11 cellular contexts compared by ENCODE assay signal in the genomic region with DNA sequence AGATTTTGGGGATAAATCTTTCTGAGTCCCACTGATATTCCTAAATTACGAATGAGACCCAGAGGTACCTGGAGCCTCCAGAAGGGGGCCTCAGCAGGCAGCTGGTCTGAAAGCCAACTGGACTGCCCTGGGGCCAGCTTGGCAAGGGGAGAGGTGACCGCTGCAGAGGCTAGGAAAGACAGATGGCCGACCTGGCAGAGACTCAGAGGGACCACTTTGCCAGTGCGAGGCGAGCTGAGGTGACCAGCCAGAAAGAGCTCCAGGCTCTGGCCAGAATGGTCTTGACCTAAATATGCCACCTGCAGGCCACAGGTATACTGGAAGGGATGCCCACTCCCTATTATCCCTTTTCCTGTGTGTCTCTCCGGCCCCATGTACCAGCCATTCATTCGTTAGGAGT.
DNase-seq lines count a peak whose midpoint lies in the region; ATAC-seq and TF ChIP-seq lines count a peak whose summit lies in the region.
"Had no signal": no experiment of that assay in that cellular context is flagged by ENCODE, and none has a peak within 500 bp of the region (broad histone marks: within the 10 kb centered on the region; RNA-seq: fewer than 3 reads in every experiment).

No MANE protein-coding gene starts in this region.

- peaks cover 3% of the 10 kb centered on the region for H3K9me3 Mint-ChIP-seq in activated CD4-positive, alpha-beta T cell treated with anti-CD3 and anti-CD28 coated beads for 36 hours (ENCODE audit: low read depth)
- H3K9me3 Mint-ChIP-seq in activated CD4-positive, alpha-beta T cell treated with anti-CD3 and anti-CD28 coated beads, Interleukin-2, amount 10 ng/mL, durations not matched to agents 7 days and 5 days = no peaks in the 10 kb centered on the region
- peaks cover 0 to 5% of the 10 kb centered on the region in 2 donors for H3K9me3 Mint-ChIP-seq in activated naive CD4-positive, alpha-beta T cell treated with anti-CD3 and anti-CD28 coated beads, Interleukin-2, amount 50 U/mL, for 72 hours
- H3K9me3 Mint-ChIP-seq: IgD-negative memory B cell; T-helper 1 cell treated with Interleukin-12 subunit alpha and Interleukin-12 subunit beta and Interleukin-4 antibody, amounts not matched to agents 30 μg/mL and 1 μg/mL, for 36 hours had no signal

- H3K27ac Mint-ChIP-seq in activated CD4-positive, alpha-beta T cell treated with anti-CD3 and anti-CD28 coated beads for 36 hours = no peak overlapping the region
- H3K27ac Mint-ChIP-seq in activated CD4-positive, alpha-beta T cell treated with anti-CD3 and anti-CD28 coated beads, Interleukin-2, amount 10 ng/mL, durations not matched to agents 7 days and 5 days = no peak overlapping the region
- no peak overlapping the region for H3K27ac Mint-ChIP-seq in activated naive CD4-positive, alpha-beta T cell treated with anti-CD3 and anti-CD28 coated beads, Interleukin-2, amount 50 U/mL, for 72 hours
- H3K27ac Mint-ChIP-seq: activated naive CD8-positive, alpha-beta T cell; IgD-negative memory B cell; T-helper 1 cell treated with Interleukin-12 subunit alpha and Interleukin-12 subunit beta and Interleukin-4 antibody, amounts not matched to agents 30 μg/mL and 1 μg/mL, for 36 hours had no signal

- no peaks in the 10 kb centered on the region for H3K36me3 Mint-ChIP-seq in activated CD4-positive, alpha-beta T cell treated with anti-CD3 and anti-CD28 coated beads for 36 hours (ENCODE audit: low read depth)
- no peaks in the 10 kb centered on the region for H3K36me3 Mint-ChIP-seq in activated CD4-positive, alpha-beta T cell treated with anti-CD3 and anti-CD28 coated beads, Interleukin-2, amount 10 ng/mL, durations not matched to agents 7 days and 5 days (ENCODE audit: low read depth)
- no peaks in the 10 kb centered on the region for H3K36me3 Mint-ChIP-seq in activated naive CD4-positive, alpha-beta T cell treated with anti-CD3 and anti-CD28 coated beads, Interleukin-2, amount 50 U/mL, for 72 hours
- H3K36me3 Mint-ChIP-seq: activated naive CD8-positive, alpha-beta T cell; IgD-negative memory B cell had no signal

- H3K27me3 Mint-ChIP-seq in activated CD4-positive, alpha-beta T cell treated with anti-CD3 and anti-CD28 coated beads for 36 hours = no peaks in the 10 kb centered on the region
- H3K27me3 Mint-ChIP-seq in activated CD4-positive, alpha-beta T cell treated with anti-CD3 and anti-CD28 coated beads, Interleukin-2, amount 10 ng/mL, durations not matched to agents 7 days and 5 days = no peaks in the 10 kb centered on the region
- H3K27me3 Mint-ChIP-seq: activated naive CD8-positive, alpha-beta T cell had no signal

- no peaks in the 10 kb centered on the region for H3K9me3 ChIP-seq in thoracic aorta

- peak; percentile 52 for TF ChIP-seq CTCF in LNCaP clone FGC (IDR thresholded peaks at IDR 0.05; ENCODE audit: control insufficient read depth, extremely low read depth, insufficient read depth)
- TF ChIP-seq CTCF in thoracic aorta (IDR thresholded peaks at IDR 0.05) = peak; percentile 20

- H3K4me3 Mint-ChIP-seq in activated CD4-positive, alpha-beta T cell treated with anti-CD3 and anti-CD28 coated beads for 36 hours = no peak overlapping the region
- no peak overlapping the region for H3K4me3 Mint-ChIP-seq in activated CD4-positive, alpha-beta T cell treated with anti-CD3 and anti-CD28 coated beads, Interleukin-2, amount 10 ng/mL, durations not matched to agents 7 days and 5 days
- H3K4me3 Mint-ChIP-seq: activated naive CD8-positive, alpha-beta T cell; IgD-negative memory B cell; T-helper 1 cell treated with Interleukin-12 subunit alpha and Interleukin-12 subunit beta and Interleukin-4 antibody, amounts not matched to agents 30 μg/mL and 1 μg/mL, for 36 hours had no signal

- no peak overlapping the region for H3K4me3 ChIP-seq in LNCaP clone FGC (ENCODE audit: low read depth, low read length)
- no peak overlapping the region for H3K4me3 ChIP-seq in thoracic aorta

- DNase-seq in activated CD4-positive, alpha-beta T cell treated with anti-CD3 and anti-CD28 coated beads for 36 hours = peak; percentile 6
- DNase-seq in activated CD4-positive, alpha-beta T cell treated with anti-CD3 and anti-CD28 coated beads, Interleukin-2, amount 10 ng/mL, durations not matched to agents 7 days and 5 days = no peak
- DNase-seq in LNCaP clone FGC (ENCODE audit: low read depth) (no peak), cerebellum (ENCODE audit: low spot score) (peak; percentile 84), thoracic aorta (ENCODE audit: low spot score) (no peak), T1000 (lab: John Stamatoyannopoulos, UW) (no peak)
- no peak for DNase-seq in activated naive CD4-positive, alpha-beta T cell treated with anti-CD3 and anti-CD28 coated beads, Interleukin-2, amount 50 U/mL, for 72 hours (ENCODE audit: low spot score in 2 of 2)

- H3K27ac ChIP-seq in thoracic aorta = no peak overlapping the region

- H3K4me1 Mint-ChIP-seq in activated CD4-positive, alpha-beta T cell treated with anti-CD3 and anti-CD28 coated beads for 36 hours = no peaks in the 10 kb centered on the region
- no peaks in the 10 kb centered on the region for H3K4me1 Mint-ChIP-seq in activated CD4-positive, alpha-beta T cell treated with anti-CD3 and anti-CD28 coated beads, Interleukin-2, amount 10 ng/mL, durations not matched to agents 7 days and 5 days
- H3K4me1 Mint-ChIP-seq: IgD-negative memory B cell had no signal

- POLR2A ChIA-PET in activated CD4-positive, alpha-beta T cell treated with anti-CD3 and anti-CD28 coated beads for 36 hours (lab: Charles Lee) = no interaction called here
- POLR2A ChIA-PET in activated CD4-positive, alpha-beta T cell treated with anti-CD3 and anti-CD28 coated beads, Interleukin-2, amount 10 ng/mL, durations not matched to agents 7 days and 5 days (lab: Charles Lee) = no interaction called here

- no peaks in the 10 kb centered on the region for H3K27me3 ChIP-seq in thoracic aorta (replicated peaks; ENCODE audit: insufficient read depth)

- no peaks in the 10 kb centered on the region for H3K36me3 ChIP-seq in thoracic aorta

- CTCF ChIA-PET in activated CD4-positive, alpha-beta T cell treated with anti-CD3 and anti-CD28 coated beads for 36 hours (lab: Charles Lee) = interaction anchor here (0.8 to 1.1 kb wide), 2 partner anchors 8 to 39 kb away, joined by 3 read pairs; no protein-coding TSS in a partner anchor
- CTCF ChIA-PET in activated CD4-positive, alpha-beta T cell treated with anti-CD3 and anti-CD28 coated beads, Interleukin-2, amount 10 ng/mL, durations not matched to agents 7 days and 5 days (lab: Charles Lee) = no interaction called here

- peaks cover 5 to 17% of the 10 kb centered on the region in 2 donors for H3K4me1 ChIP-seq in thoracic aorta (ENCODE audit: control insufficient read depth in 1 of 2, low read depth in 2 of 2)

- ATAC-seq in activated CD4-positive, alpha-beta T cell treated with anti-CD3 and anti-CD28 coated beads for 36 hours = no peak
- no peak for ATAC-seq in thoracic aorta (ENCODE audit: insufficient number of reproducible peaks, low FRiP score, low read depth)
- no peak for ATAC-seq in GM18870 (IDR thresholded peaks at IDR 0.05; ENCODE audit: unreplicated experiment)
- no peak for ATAC-seq in activated naive CD4-positive, alpha-beta T cell treated with anti-CD3 and anti-CD28 coated beads, Interleukin-2, amount 50 U/mL, for 72 hours

- intact Hi-C loops in activated CD4-positive, alpha-beta T cell treated with anti-CD3 and anti-CD28 coated beads for 36 hours (cut with DNase I, micrococcal nuclease) = no loop called here

Comparison
In these comparisons a context has a peak if more than half of its experiments do, and no peak if none do; other contexts are left out.
1. DNase-seq: peak in activated CD4-positive, alpha-beta T cell treated with anti-CD3 and anti-CD28 coated beads for 36 hours (single experiment) and cerebellum (single experiment); none in activated CD4-positive, alpha-beta T cell treated with anti-CD3 and anti-CD28 coated beads, Interleukin-2, amount 10 ng/mL, durations not matched to agents 7 days and 5 days (single experiment), LNCaP clone FGC (single experiment), thoracic aorta (single experiment), activated naive CD4-positive, alpha-beta T cell treated with anti-CD3 and anti-CD28 coated beads, Interleukin-2, amount 50 U/mL, for 72 hours (0 of 2) and T1000 (single experiment).